ENCODE assay signal across 8 cellular contexts in genomic region chr5:96934695-96935555, GRCh38. TPM values are rescaled to one million over a fixed set of nuclear protein-coding genes. Genes with fewer than 3 reads are reported as not detected.
A peak's percentile ranks its signal among the peaks of the same experiment; 100 is the strongest.
DNase-seq lines count a peak whose midpoint lies in the region; ATAC-seq and TF ChIP-seq lines count a peak whose summit lies in the region.

No MANE protein-coding gene starts in this region.

- ATAC-seq in GM21423 (IDR thresholded peaks at IDR 0.05; ENCODE audit: unreplicated experiment): peak; percentile 58

- H3K27me3 ChIP-seq in Caco-2 (replicated peaks; ENCODE audit: control insufficient read depth, insufficient read depth, low read length) (no peaks in the 10 kb centered on the region), HUES48 (ENCODE audit: control insufficient read depth, insufficient read depth, low read length) (peaks cover 17% of the 10 kb centered on the region), NT2/D1 (ENCODE audit: insufficient read depth, insufficient read length) (peaks cover 24% of the 10 kb centered on the region)

- H3K27me3 Mint-ChIP-seq in Caco-2 (ENCODE audit: insufficient read depth, unreplicated experiment) (no peaks in the 10 kb centered on the region), endothelial cell (ENCODE audit: unreplicated experiment) (peaks cover 9% of the 10 kb centered on the region), mesothelial cell of epicardium (ENCODE audit: low read depth) (no peaks in the 10 kb centered on the region)

- peak overlapping the region; percentile 90 for H3K4me3 ChIP-seq in Caco-2 (ENCODE audit: low read depth, low read length)
- H3K4me3 ChIP-seq in HUES48 (ENCODE audit: low read depth, low read length): peak overlapping the region; percentile 88
- peak overlapping the region; percentile 89 for H3K4me3 ChIP-seq in NT2/D1 (ENCODE audit: insufficient read length, low read depth)

- H3K36me3 Mint-ChIP-seq in Caco-2 (ENCODE audit: insufficient read depth, unreplicated experiment) (peaks cover 23% of the 10 kb centered on the region), endothelial cell (ENCODE audit: low read depth, unreplicated experiment) (peaks cover 6% of the 10 kb centered on the region), mesothelial cell of epicardium (no peaks in the 10 kb centered on the region)

- H3K4me1 Mint-ChIP-seq in Caco-2 (ENCODE audit: low read depth, unreplicated experiment): peaks cover 24% of the 10 kb centered on the region
- H3K4me1 Mint-ChIP-seq in endothelial cell (ENCODE audit: unreplicated experiment): peaks cover 17% of the 10 kb centered on the region
- H3K4me1 Mint-ChIP-seq in mesothelial cell of epicardium: peaks cover 58% of the 10 kb centered on the region

- peak overlapping the region; percentile 82 for H3K27ac ChIP-seq in HUES48 (ENCODE audit: low read depth, low read length)

- H3K4me3 Mint-ChIP-seq in Caco-2 (ENCODE audit: unreplicated experiment) (peak overlapping the region; percentile 97), endothelial cell (ENCODE audit: unreplicated experiment) (peak overlapping the region; percentile 97), mesothelial cell of epicardium (peak overlapping the region; percentile 94)

- DNase-seq in Caco-2: peak; percentile 95 to 98
- DNase-seq in NT2/D1 (ENCODE audit: low read depth, low spot score): peak; percentile 61
- peak; percentile 91 for DNase-seq in activated CD8-positive, alpha-beta memory T cell treated with anti-CD3 and anti-CD28 coated beads, Interleukin-2, amount 50 U/mL, for 4 hours
- peak; percentile 87 for DNase-seq in endothelial cell (ENCODE audit: low spot score)
- peak; percentile 69 to 90 for DNase-seq in mesothelial cell of epicardium (ENCODE audit: low spot score in 2 of 2, unreplicated experiment in 2 of 2)
- peak; percentile 81 to 87 for DNase-seq in stimulated activated CD8-positive, alpha-beta memory T cell treated with anti-CD3 and anti-CD28 coated beads, Interleukin-15, amount 100 ng/mL, for 4 hours (ENCODE audit: low read depth in 2 of 2)

- intact Hi-C loops in Caco-2 (cut with micrococcal nuclease; ENCODE audit: unreplicated experiment): loop anchor here (1.0 to 10.0 kb wide), 8 partner anchors 26 to 1990 kb away; partner anchors contain the start of genes CHD1, ERAP1 and ERAP2

- H3K36me3 ChIP-seq in Caco-2 (ENCODE audit: control insufficient read depth, insufficient read depth, low read length): no peaks in the 10 kb centered on the region
- H3K36me3 ChIP-seq in HUES48 (ENCODE audit: control insufficient read depth, insufficient read depth, low read length): no peaks in the 10 kb centered on the region
- no peaks in the 10 kb centered on the region for H3K36me3 ChIP-seq in NT2/D1 (ENCODE audit: insufficient read depth, insufficient read length, low read length)

- BruUV-seq in Caco-2 (replicated peaks; lab: Mats Ljungman, UMichigan): no TSS peak

- H3K9ac ChIP-seq in HUES48 (ENCODE audit: low read depth, low read length) (peak overlapping the region; percentile 82), NT2/D1 (ENCODE audit: insufficient read length, low read depth) (peak overlapping the region; percentile 83)

- H3K27ac Mint-ChIP-seq in Caco-2 (ENCODE audit: unreplicated experiment): peak overlapping the region; percentile 97
- peak overlapping the region; percentile 93 for H3K27ac Mint-ChIP-seq in endothelial cell (ENCODE audit: unreplicated experiment)
- peak overlapping the region; percentile 99 for H3K27ac Mint-ChIP-seq in mesothelial cell of epicardium

- POLR2A ChIA-PET in Caco-2 (lab: Charles Lee): no interaction called here

- H3K4me1 ChIP-seq in Caco-2 (peaks cover 13% of the 10 kb centered on the region; the same call in 1 of the 2 replicates), HUES48 (ENCODE audit: control insufficient read depth, insufficient read depth, low read length) (peaks cover 15% of the 10 kb centered on the region), NT2/D1 (ENCODE audit: insufficient read depth, insufficient read length) (peaks cover 3% of the 10 kb centered on the region)

- H3K9me3 Mint-ChIP-seq in Caco-2 (ENCODE audit: unreplicated experiment) (no peaks in the 10 kb centered on the region), endothelial cell (ENCODE audit: unreplicated experiment) (no peaks in the 10 kb centered on the region), mesothelial cell of epicardium (no peaks in the 10 kb centered on the region)

- no peak for TF ChIP-seq CTCF in Caco-2 (IDR thresholded peaks at IDR 0.05; ENCODE audit: insufficient read depth in 1 of 2, low read depth in 1 of 2, low read length in 1 of 2, severe bottlenecking in 1 of 2, unreplicated experiment in 1 of 2)
- TF ChIP-seq CTCF in endothelial cell (IDR thresholded peaks at IDR 0.05; ENCODE audit: unreplicated experiment): no peak
- TF ChIP-seq CTCF in mesothelial cell of epicardium (IDR thresholded peaks at IDR 0.05; ENCODE audit: unreplicated experiment): no peak

- H3K9me3 ChIP-seq in Caco-2: no peaks in the 10 kb centered on the region
- no peaks in the 10 kb centered on the region for H3K9me3 ChIP-seq in HUES48 (ENCODE audit: control insufficient read depth, insufficient read depth, low read length)
- H3K9me3 ChIP-seq in NT2/D1 (ENCODE audit: insufficient read depth, low read length): no peaks in the 10 kb centered on the region

- CTCF ChIA-PET in Caco-2 (lab: Charles Lee): no interaction called here

RNA-seq across cellular contexts. Expression of gene LNPEP, which starts 1.0 kb away (rescaled TPM):
- total RNA-seq in Caco-2 (2022) (21.4 and 21.9 TPM in 2 replicates), endothelial cell (ENCODE audit: unreplicated experiment) (13.2 TPM), mesothelial cell of epicardium (35.4 to 37.3 TPM (median 35.6 TPM) in 3 replicates)

RNA-seq across cellular contexts. Expression of gene ERAP2, which starts 58.6 kb away (rescaled TPM):
- total RNA-seq in Caco-2 (2022) (3.9 and 4.5 TPM in 2 replicates), endothelial cell (ENCODE audit: unreplicated experiment) (0.08 TPM), mesothelial cell of epicardium (0.47 to 0.74 TPM (median 0.68 TPM) in 3 replicates)

Comparison
In these comparisons a context has a peak if more than half of its experiments do, and no peak if none do; other contexts are left out.
1. Peak in every context shown above with its lines: DNase-seq, ATAC-seq, H3K4me3 ChIP-seq and H3K27ac ChIP-seq.